ENCODE assay signal across 8 cellular contexts in genomic region chr1:121221766-121222165, GRCh38. TPM values are rescaled to one million over a fixed set of nuclear protein-coding genes. Genes with fewer than 3 reads are reported as not detected.
DNase-seq lines count a peak whose midpoint lies in the region; ATAC-seq and TF ChIP-seq lines count a peak whose summit lies in the region.
"Not testable (repeated sequence)": the region's sequence is repeated elsewhere in the genome, so short reads cannot be mapped to it uniquely, and the experiment has no call there.

No MANE protein-coding gene starts in this region.

- DNase-seq in GM12865 (ENCODE audit: low read depth) (peak; percentile 46), MV-4-11 (lab: John Stamatoyannopoulos, UW) (peak; percentile 60)
- peak; percentile 11 for DNase-seq in activated T-helper 1 cell treated with anti-CD3 and anti-CD28 coated beads, Interleukin-12 subunit alpha, Interleukin-12 subunit beta, Interleukin-2, Interleukin-4 antibody, amounts not matched to agents 30 ng/mL and 10 ng/mL and 1 ng/mL, durations not matched to agents 14 hours and 24 hours and 36 hours (ENCODE audit: low spot score)
- DNase-seq in natural killer cell, result not testable (repeated sequence)

- not testable (repeated sequence) for H3K36me3 Mint-ChIP-seq in activated T-helper 1 cell treated with anti-CD3 and anti-CD28 coated beads, Interleukin-12 subunit alpha, Interleukin-12 subunit beta, Interleukin-2, Interleukin-4 antibody, amounts not matched to agents 30 ng/mL and 10 ng/mL and 1 ng/mL, durations not matched to agents 14 hours and 24 hours and 36 hours (ENCODE audit: low read depth); natural killer cell

- H3K4me1 Mint-ChIP-seq in activated T-helper 1 cell treated with anti-CD3 and anti-CD28 coated beads, Interleukin-12 subunit alpha, Interleukin-12 subunit beta, Interleukin-2, Interleukin-4 antibody, amounts not matched to agents 30 ng/mL and 10 ng/mL and 1 ng/mL, durations not matched to agents 14 hours and 24 hours and 36 hours (ENCODE audit: low read depth); natural killer cell: not testable (repeated sequence)

- not testable (repeated sequence) for H3K27me3 Mint-ChIP-seq in activated T-helper 1 cell treated with anti-CD3 and anti-CD28 coated beads, Interleukin-12 subunit alpha, Interleukin-12 subunit beta, Interleukin-2, Interleukin-4 antibody, amounts not matched to agents 30 ng/mL and 10 ng/mL and 1 ng/mL, durations not matched to agents 14 hours and 24 hours and 36 hours (ENCODE audit: insufficient read depth); natural killer cell (ENCODE audit: low read depth in 2 of 2)

- H3K4me3 Mint-ChIP-seq in activated T-helper 1 cell treated with anti-CD3 and anti-CD28 coated beads, Interleukin-12 subunit alpha, Interleukin-12 subunit beta, Interleukin-2, Interleukin-4 antibody, amounts not matched to agents 30 ng/mL and 10 ng/mL and 1 ng/mL, durations not matched to agents 14 hours and 24 hours and 36 hours; natural killer cell: not testable (repeated sequence)

- ATAC-seq in GM18909 (IDR thresholded peaks at IDR 0.05; ENCODE audit: poor library complexity, unreplicated experiment) (peak; percentile 67), GM21390 (IDR thresholded peaks at IDR 0.05; ENCODE audit: unreplicated experiment) (peak; percentile 56), HG02852 (IDR thresholded peaks at IDR 0.05; ENCODE audit: unreplicated experiment) (peak; percentile 51), HG03280 (IDR thresholded peaks at IDR 0.05; ENCODE audit: unreplicated experiment) (peak; percentile 53), natural killer cell (peak; percentile 45 to 55 (median 54))

- TF ChIP-seq CTCF in GM12865 (IDR thresholded peaks at IDR 0.05; ENCODE audit: insufficient read depth, low read depth, low read length, missing control alignments); natural killer cell (IDR thresholded peaks at IDR 0.05): not testable (repeated sequence)

- not testable (repeated sequence) for H3K9me3 Mint-ChIP-seq in activated T-helper 1 cell treated with anti-CD3 and anti-CD28 coated beads, Interleukin-12 subunit alpha, Interleukin-12 subunit beta, Interleukin-2, Interleukin-4 antibody, amounts not matched to agents 30 ng/mL and 10 ng/mL and 1 ng/mL, durations not matched to agents 14 hours and 24 hours and 36 hours; natural killer cell

- H3K4me3 ChIP-seq in GM12865 (ENCODE audit: low read depth, low read length), result not testable (repeated sequence)

- H3K27ac Mint-ChIP-seq in activated T-helper 1 cell treated with anti-CD3 and anti-CD28 coated beads, Interleukin-12 subunit alpha, Interleukin-12 subunit beta, Interleukin-2, Interleukin-4 antibody, amounts not matched to agents 30 ng/mL and 10 ng/mL and 1 ng/mL, durations not matched to agents 14 hours and 24 hours and 36 hours, result peak overlapping the region; percentile 71
- H3K27ac Mint-ChIP-seq in natural killer cell, result not testable (repeated sequence)

- intact Hi-C loops in activated T-helper 1 cell treated with anti-CD3 and anti-CD28 coated beads, Interleukin-12 subunit alpha, Interleukin-12 subunit beta, Interleukin-2, Interleukin-4 antibody, amounts not matched to agents 30 ng/mL and 10 ng/mL and 1 ng/mL, durations not matched to agents 14 hours and 24 hours and 36 hours (cut with micrococcal nuclease); natural killer cell (cut with micrococcal nuclease): not testable (repeated sequence)

RNA-seq across cellular contexts. Expression of gene SRGAP2C, which starts 37.0 kb away (rescaled TPM):
- 52.6 and 52.9 TPM in 2 replicates for total RNA-seq in activated T-helper 1 cell treated with anti-CD3 and anti-CD28 coated beads, Interleukin-12 subunit alpha, Interleukin-12 subunit beta, Interleukin-2, Interleukin-4 antibody, amounts not matched to agents 30 ng/mL and 10 ng/mL and 1 ng/mL, durations not matched to agents 14 hours and 24 hours and 36 hours
- total RNA-seq in natural killer cell, result 10 to 100 TPM; 12.0 to 24.0 (median 17.5) TPM

RNA-seq across cellular contexts. Expression of gene FAM72B, which starts 37.6 kb away (rescaled TPM):
- total RNA-seq in activated T-helper 1 cell treated with anti-CD3 and anti-CD28 coated beads, Interleukin-12 subunit alpha, Interleukin-12 subunit beta, Interleukin-2, Interleukin-4 antibody, amounts not matched to agents 30 ng/mL and 10 ng/mL and 1 ng/mL, durations not matched to agents 14 hours and 24 hours and 36 hours, result 24.3 and 26.1 TPM in 2 replicates
- total RNA-seq in natural killer cell, result 1 to 10 TPM in 2 of 3 donors, under 1 TPM in 1; 0.40 to 1.9 (median 1.0) TPM
